ENCODE assay signal across 10 cellular contexts in the genomic region with DNA sequence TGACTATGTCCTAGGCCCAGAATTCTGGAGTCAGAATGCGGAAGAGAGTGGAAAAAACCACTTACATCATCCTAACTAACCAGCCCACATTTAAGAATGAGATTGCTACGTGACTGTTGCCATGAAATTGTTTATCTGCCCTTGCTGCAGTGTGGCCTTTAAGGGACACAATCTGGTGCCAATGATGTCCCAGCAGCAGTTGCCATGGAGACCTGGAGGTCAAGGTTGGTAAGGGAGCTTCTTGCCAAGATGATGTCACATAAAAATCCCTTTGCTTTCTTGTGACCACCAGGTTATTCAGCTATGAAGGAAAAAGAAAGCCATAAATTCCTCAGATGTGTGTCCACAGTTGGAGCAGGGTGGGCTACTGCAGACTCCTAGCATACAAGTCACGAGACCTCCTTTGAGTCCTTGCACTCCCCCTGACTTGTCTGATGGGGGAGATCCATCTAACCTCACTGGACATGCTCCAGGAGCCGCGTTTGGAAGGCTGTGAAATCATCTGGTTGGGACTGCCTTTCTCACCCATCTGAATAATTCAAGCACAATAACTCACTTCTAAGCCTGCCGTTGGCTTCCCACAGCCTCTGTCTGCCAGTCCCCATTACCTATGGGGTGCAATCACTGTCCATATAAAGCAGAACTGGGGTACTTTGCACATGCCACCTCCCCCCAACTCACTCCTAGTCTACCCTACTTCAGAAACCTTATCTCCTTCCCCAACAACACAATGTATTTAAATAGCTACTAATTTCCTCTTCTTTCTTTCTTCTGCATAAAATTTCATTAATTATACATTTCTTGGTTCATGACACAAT.
DNase-seq lines count a peak whose midpoint lies in the region; ATAC-seq and TF ChIP-seq lines count a peak whose summit lies in the region.
"Had no signal": no experiment of that assay in that cellular context is flagged by ENCODE, and none has a peak within 500 bp of the region (broad histone marks: within the 10 kb centered on the region; RNA-seq: fewer than 3 reads in every experiment).

No MANE protein-coding gene starts in this region.

- H3K79me2 ChIP-seq in hepatocyte = no peaks in the 10 kb centered on the region

- H3K27ac ChIP-seq in ascending aorta = peak overlapping the region; percentile 75 to 81
- H3K27ac ChIP-seq in hepatocyte = peak overlapping the region; percentile 97
- H3K27ac ChIP-seq in rectal smooth muscle tissue (ENCODE audit: low read depth, low read length) = peak overlapping the region; percentile 47

- H3K9ac ChIP-seq in rectal smooth muscle tissue (ENCODE audit: low read length) = no peak overlapping the region

- no peaks in the 10 kb centered on the region for H3K9me2 ChIP-seq in hepatocyte (replicated peaks; ENCODE audit: insufficient read depth)

- TF ChIP-seq CTCF in ascending aorta (IDR thresholded peaks at IDR 0.05) (no peak), hepatocyte (IDR thresholded peaks at IDR 0.05; ENCODE audit: poor library complexity) (no peak)

- no peaks in the 10 kb centered on the region for H4K20me1 ChIP-seq in hepatocyte (ENCODE audit: insufficient read depth, poor library complexity, severe bottlenecking)

- no peak overlapping the region for H3K4me3 ChIP-seq in ascending aorta
- H3K4me3 ChIP-seq in hepatocyte = no peak overlapping the region
- H3K4me3 ChIP-seq in rectal smooth muscle tissue (ENCODE audit: low read length) = no peak overlapping the region

- peak overlapping the region; percentile 76 for H3K4me2 ChIP-seq in hepatocyte

- peak; percentile 64 for DNase-seq in H4 (ENCODE audit: low spot score)
- peak in 1 of 2 donors; percentile 87 for DNase-seq in ascending aorta (ENCODE audit: low spot score in 2 of 2)
- no peak for DNase-seq in hepatocyte (ENCODE audit: low spot score)
- DNase-seq in SW 1271 (lab: John Stamatoyannopoulos, UW) = no peak
- DNase-seq in foreskin melanocyte = no peak
- DNase-seq: NCI-H774, T1000 had no signal

- H3K4me1 ChIP-seq in ascending aorta (peaks cover 8 to 28% of the 10 kb centered on the region in 2 donors), hepatocyte (ENCODE audit: insufficient read depth) (peaks cover 30% of the 10 kb centered on the region), rectal smooth muscle tissue (ENCODE audit: control insufficient read depth, insufficient read depth, low read length) (peaks cover 25% of the 10 kb centered on the region)

- intact Hi-C loops in ascending aorta (cut with DNase I) = loop anchor here (1.0 to 5.0 kb wide), 2 partner anchors 55 to 80 kb away; no protein-coding TSS in a partner anchor

- H3K36me3 ChIP-seq in ascending aorta (no peaks in the 10 kb centered on the region), hepatocyte (replicated peaks; ENCODE audit: insufficient read depth, low read depth) (no peaks in the 10 kb centered on the region), rectal smooth muscle tissue (ENCODE audit: control insufficient read depth, insufficient read depth, low read length) (no peaks in the 10 kb centered on the region)

- H2AFZ ChIP-seq in hepatocyte = no peak overlapping the region

- ATAC-seq in GM21737 (IDR thresholded peaks at IDR 0.05; ENCODE audit: unreplicated experiment) (no peak), HG02642 (IDR thresholded peaks at IDR 0.05; ENCODE audit: poor library complexity, unreplicated experiment) (no peak)

- no peaks in the 10 kb centered on the region for H3K27me3 ChIP-seq in ascending aorta
- H3K27me3 ChIP-seq in hepatocyte = no peaks in the 10 kb centered on the region
- no peaks in the 10 kb centered on the region for H3K27me3 ChIP-seq in rectal smooth muscle tissue (ENCODE audit: control insufficient read depth, insufficient read depth, low read length)

- WGBS in hepatocyte (ENCODE audit: low lambda C conversion rate, missing lambda C conversion rate) = 77% methylated on average over 6 of the region's 6 CpGs

- no peaks in the 10 kb centered on the region for H3K9me3 ChIP-seq in ascending aorta
- no peaks in the 10 kb centered on the region for H3K9me3 ChIP-seq in hepatocyte (ENCODE audit: low read depth)

Comparison
In these comparisons a context has a peak if more than half of its experiments do, and no peak if none do; other contexts are left out.
1. H3K27ac ChIP-seq: peak in every context shown above with its lines; median percentile 97 in hepatocyte; 78 in ascending aorta; 47 in rectal smooth muscle tissue.